ENCODE assay signal across 8 cellular contexts in genomic region chr1:52054496-52055065, GRCh38. TPM values are rescaled to one million over a fixed set of nuclear protein-coding genes. Genes with fewer than 3 reads are reported as not detected.
DNase-seq lines count a peak whose midpoint lies in the region; ATAC-seq, FAIRE-seq and TF ChIP-seq lines count a peak whose summit lies in the region.

No MANE protein-coding gene starts in this region.

- peaks cover 30% of the 10 kb centered on the region for H3K4me1 Mint-ChIP-seq in progenitor cell of endocrine pancreas (ENCODE audit: low read depth)

- CTCF ChIA-PET in GM10248 (lab: Yijun Ruan, JAX): interaction anchor here (1.0 to 2.3 kb wide), 4 partner anchors 13 to 25 kb away, joined by 3 to 8 read pairs (median 5); no protein-coding TSS in a partner anchor

- ATAC-seq in HG03521 (IDR thresholded peaks at IDR 0.05; ENCODE audit: unreplicated experiment): no peak

- H3K36me3 ChIP-seq in SJCRH30: peaks cover 8% of the 10 kb centered on the region

- H3K27ac Mint-ChIP-seq in progenitor cell of endocrine pancreas: peak overlapping the region; percentile 99

- H3K4me3 Mint-ChIP-seq in progenitor cell of endocrine pancreas (ENCODE audit: low read depth): peak overlapping the region; percentile 97

- no peaks in the 10 kb centered on the region for H3K27me3 ChIP-seq in SJCRH30

- peak overlapping the region; percentile 85 for H3K4me3 ChIP-seq in GM12864 (ENCODE audit: low read depth, low read length)
- peak overlapping the region; percentile 91 for H3K4me3 ChIP-seq in SJCRH30
- H3K4me3 ChIP-seq in epithelial cell of proximal tubule (ENCODE audit: low read depth, low read length): peak overlapping the region; percentile 81

- H3K36me3 Mint-ChIP-seq in progenitor cell of endocrine pancreas (ENCODE audit: insufficient read depth): peaks cover 9% of the 10 kb centered on the region

- no peaks in the 10 kb centered on the region for H3K9me3 ChIP-seq in SJCRH30 (replicated peaks)

- no peaks in the 10 kb centered on the region for H3K27me3 Mint-ChIP-seq in progenitor cell of endocrine pancreas

- POLR2A ChIA-PET in GM10248 (lab: Yijun Ruan, JAX): no interaction called here

- no peak for FAIRE-seq in D721Med (lab: Jason Lieb, UNC)

- TF ChIP-seq CTCF in GM12864 (IDR thresholded peaks at IDR 0.05; ENCODE audit: low read depth, low read length, missing control alignments) (no peak), epithelial cell of proximal tubule (conservative IDR thresholded peaks at IDR 0.05; ENCODE audit: low read depth, low read length) (no peak), progenitor cell of endocrine pancreas (IDR thresholded peaks at IDR 0.05; ENCODE audit: unreplicated experiment) (no peak), GM10248 (IDR thresholded peaks at IDR 0.05; ENCODE audit: control extremely low read depth, extremely low read depth, low read depth, missing control alignments) (no peak), D721Med (IDR thresholded peaks at IDR 0.05; ENCODE audit: insufficient read depth, missing control alignments) (no peak)

- H3K27ac ChIP-seq in SJCRH30: peak overlapping the region; percentile 77; the same call in 1 of the 2 replicates

- peaks cover 11% of the 10 kb centered on the region for H3K4me1 ChIP-seq in SJCRH30

- DNase-seq in GM12864 (ENCODE audit: low read depth): no peak
- no peak for DNase-seq in SJCRH30
- DNase-seq in epithelial cell of proximal tubule (ENCODE audit: low read depth): no peak
- DNase-seq in progenitor cell of endocrine pancreas (ENCODE audit: low spot score, unreplicated experiment): no peak
- DNase-seq in GM10248 (ENCODE audit: extremely low spot score): no peak
- DNase-seq in D721Med (ENCODE audit: insufficient read length, low spot score): no peak
- no peak for DNase-seq in superior temporal gyrus (ENCODE audit: extremely low spot score)

- H3K9me3 Mint-ChIP-seq in progenitor cell of endocrine pancreas (ENCODE audit: low read depth): no peaks in the 10 kb centered on the region

RNA-seq across cellular contexts. Expression of gene TXNDC12, which starts 0.4 kb away (rescaled TPM):
- total RNA-seq in SJCRH30 (2014; rRNA removed; shearing (Covaris generic)): 32.1 and 37.0 TPM in 2 replicates
- total RNA-seq in epithelial cell of proximal tubule (51.7 and 85.7 TPM in 2 replicates), progenitor cell of endocrine pancreas (70.1 and 83.6 TPM in 2 replicates)

RNA-seq across cellular contexts. Expression of gene BTF3L4, which starts 1.5 kb away (rescaled TPM):
- total RNA-seq in SJCRH30 (2014; rRNA removed; shearing (Covaris generic)): 105 and 123 TPM in 2 replicates
- total RNA-seq in epithelial cell of proximal tubule: 47.4 and 65.8 TPM in 2 replicates
- total RNA-seq in progenitor cell of endocrine pancreas: 93.1 and 100 TPM in 2 replicates

RNA-seq across cellular contexts. Expression of gene KTI12, which starts 21.0 kb away (rescaled TPM):
- total RNA-seq in SJCRH30 (2014; rRNA removed; shearing (Covaris generic)): 14.3 and 15.1 TPM in 2 replicates
- total RNA-seq in epithelial cell of proximal tubule (10.4 and 14.4 TPM in 2 replicates), progenitor cell of endocrine pancreas (8.3 and 8.5 TPM in 2 replicates)
